In the genomic region with DNA sequence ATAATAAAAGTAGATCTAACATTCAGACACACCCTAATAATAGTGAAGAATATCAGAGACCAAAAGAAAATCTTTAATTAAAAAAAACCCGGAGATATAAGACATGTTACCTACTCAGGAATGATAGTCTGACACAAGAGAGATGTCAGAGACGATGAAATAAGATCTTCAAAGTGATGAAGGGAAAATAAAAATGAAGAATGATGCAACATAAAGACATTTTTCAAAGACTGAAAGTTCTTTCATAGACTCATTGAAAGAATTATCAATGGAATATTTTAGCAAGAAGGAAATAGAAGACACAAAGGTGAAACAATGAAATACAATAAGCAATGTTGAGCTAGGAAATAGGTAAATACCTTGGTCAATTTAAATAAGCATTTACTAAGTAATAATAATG, we compare ENCODE assay signal across 19 cellular contexts. TPM values are rescaled to one million over a fixed set of nuclear protein-coding genes. Genes with fewer than 3 reads are reported as not detected.
DNase-seq lines count a peak whose midpoint lies in the region; ATAC-seq lines count a peak whose summit lies in the region.
"Had no signal": no experiment of that assay in that cellular context is flagged by ENCODE, and none has a peak within 500 bp of the region (broad histone marks: within the 10 kb centered on the region; RNA-seq: fewer than 3 reads in every experiment).

No MANE protein-coding gene starts in this region.

- peaks cover 69% of the 10 kb centered on the region for H3K36me3 Mint-ChIP-seq in activated CD4-positive, alpha-beta T cell treated with anti-CD3 and anti-CD28 coated beads for 36 hours (ENCODE audit: low read depth)
- H3K36me3 Mint-ChIP-seq in activated CD4-positive, alpha-beta T cell treated with anti-CD3 and anti-CD28 coated beads, Interleukin-2, amount 10 ng/mL, durations not matched to agents 24 days and 14 days (ENCODE audit: low read depth) = peaks cover 84% of the 10 kb centered on the region
- peaks cover 11 to 55% of the 10 kb centered on the region in 2 donors for H3K36me3 Mint-ChIP-seq in activated naive CD4-positive, alpha-beta T cell treated with anti-CD3 and anti-CD28 coated beads, Interleukin-2, amount 50 U/mL, for 72 hours
- H3K36me3 Mint-ChIP-seq in activated naive CD4-positive, alpha-beta T cell treated with anti-CD3 and anti-CD28 coated beads, Interleukin-2, amount 10 ng/mL, durations not matched to agents 7 days and 5 days = peaks cover 77% of the 10 kb centered on the region
- H3K36me3 Mint-ChIP-seq in activated naive CD8-positive, alpha-beta T cell = peaks cover 18% of the 10 kb centered on the region
- peaks cover 48 to 66% of the 10 kb centered on the region in 2 donors for H3K36me3 Mint-ChIP-seq in stimulated activated naive B cell treated with anti-CD40 and anti-IgM and Interleukin-4, amounts not matched to agents 10 μg/mL and 1 μg/mL and 100 μg/mL, for 72 hours

- peak; percentile 30 for ATAC-seq in activated CD4-positive, alpha-beta T cell treated with anti-CD3 and anti-CD28 coated beads for 36 hours
- no peak for ATAC-seq in activated naive CD4-positive, alpha-beta T cell treated with anti-CD3 and anti-CD28 coated beads, Interleukin-2, amount 50 U/mL, for 72 hours
- ATAC-seq in stimulated activated naive B cell treated with anti-CD40 and anti-IgM and Interleukin-4, amounts not matched to agents 10 μg/mL and 1 μg/mL and 100 μg/mL, for 72 hours (replicated peaks) = no peak

- H3K4me1 Mint-ChIP-seq in activated CD4-positive, alpha-beta T cell treated with anti-CD3 and anti-CD28 coated beads for 36 hours = peaks cover 22% of the 10 kb centered on the region
- H3K4me1 Mint-ChIP-seq in activated CD4-positive, alpha-beta T cell treated with anti-CD3 and anti-CD28 coated beads, Interleukin-2, amount 10 ng/mL, durations not matched to agents 24 days and 14 days = peaks cover 9% of the 10 kb centered on the region
- H3K4me1 Mint-ChIP-seq in activated naive CD4-positive, alpha-beta T cell treated with anti-CD3 and anti-CD28 coated beads, Interleukin-2, amount 10 ng/mL, durations not matched to agents 7 days and 5 days = no peaks in the 10 kb centered on the region
- H3K4me1 Mint-ChIP-seq in activated naive CD8-positive, alpha-beta T cell (ENCODE audit: low read depth) = peaks cover 21% of the 10 kb centered on the region
- H3K4me1 Mint-ChIP-seq in stimulated activated naive B cell treated with anti-CD40 and anti-IgM and Interleukin-4, amounts not matched to agents 10 μg/mL and 1 μg/mL and 100 μg/mL, for 72 hours = peaks cover 18 to 24% of the 10 kb centered on the region in 2 donors

- no peak for DNase-seq in activated CD4-positive, alpha-beta T cell treated with anti-CD3 and anti-CD28 coated beads for 36 hours
- no peak for DNase-seq in activated CD4-positive, alpha-beta T cell treated with anti-CD3 and anti-CD28 coated beads, Interleukin-2, amount 10 ng/mL, durations not matched to agents 24 days and 14 days
- no peak for DNase-seq in activated naive CD4-positive, alpha-beta T cell treated with anti-CD3 and anti-CD28 coated beads, Interleukin-2, amount 50 U/mL, for 72 hours (ENCODE audit: low spot score in 2 of 2)
- no peak for DNase-seq in activated naive CD4-positive, alpha-beta T cell treated with anti-CD3 and anti-CD28 coated beads, Interleukin-2, amount 10 ng/mL, durations not matched to agents 7 days and 5 days
- DNase-seq in stimulated activated naive B cell treated with anti-CD40 and anti-IgM and Interleukin-4, amounts not matched to agents 10 μg/mL and 1 μg/mL and 100 μg/mL, for 72 hours = no peak
- DNase-seq in stimulated activated CD4-positive, alpha-beta T cell treated with anti-CD3 and anti-CD28 coated beads, Interleukin-12 subunit alpha, Interleukin-12 subunit beta, amount 100 ng/mL, for 4 hours = no peak
- DNase-seq in G401 (ENCODE audit: low spot score) = no peak
- DNase-seq: AML-193, COR-L47, DMS 273 treated with DMSO at 0.1 percent for 48 hours, GDM1, NCI-H1417 treated with DMSO at 0.1 percent for 48 hours, NCI-H187 treated with DMSO at 0.1 percent for 48 hours, NCI-H2227 treated with DMSO at 0.1 percent for 48 hours, NCI-H510A treated with DMSO at 0.1 percent for 48 hours, NCI-H774 had no signal

- POLR2A ChIA-PET in activated CD4-positive, alpha-beta T cell treated with anti-CD3 and anti-CD28 coated beads for 36 hours (lab: Charles Lee) = no interaction called here

- H3K9me3 Mint-ChIP-seq in activated CD4-positive, alpha-beta T cell treated with anti-CD3 and anti-CD28 coated beads for 36 hours (ENCODE audit: low read depth) = no peaks in the 10 kb centered on the region
- H3K9me3 Mint-ChIP-seq in activated CD4-positive, alpha-beta T cell treated with anti-CD3 and anti-CD28 coated beads, Interleukin-2, amount 10 ng/mL, durations not matched to agents 24 days and 14 days = no peaks in the 10 kb centered on the region
- no peaks in the 10 kb centered on the region for H3K9me3 Mint-ChIP-seq in activated naive CD4-positive, alpha-beta T cell treated with anti-CD3 and anti-CD28 coated beads, Interleukin-2, amount 50 U/mL, for 72 hours
- H3K9me3 Mint-ChIP-seq in activated naive CD4-positive, alpha-beta T cell treated with anti-CD3 and anti-CD28 coated beads, Interleukin-2, amount 10 ng/mL, durations not matched to agents 7 days and 5 days = no peaks in the 10 kb centered on the region
- no peaks in the 10 kb centered on the region for H3K9me3 Mint-ChIP-seq in activated naive CD8-positive, alpha-beta T cell (ENCODE audit: low read depth)
- H3K9me3 Mint-ChIP-seq in stimulated activated naive B cell treated with anti-CD40 and anti-IgM and Interleukin-4, amounts not matched to agents 10 μg/mL and 1 μg/mL and 100 μg/mL, for 72 hours = no peaks in the 10 kb centered on the region

- in situ Hi-C loops in G401 (cut with HindIII; ENCODE audit: low sequenced_read_pairs) = no loop called here

- H3K4me3 Mint-ChIP-seq in activated CD4-positive, alpha-beta T cell treated with anti-CD3 and anti-CD28 coated beads for 36 hours = no peak overlapping the region
- H3K4me3 Mint-ChIP-seq in activated CD4-positive, alpha-beta T cell treated with anti-CD3 and anti-CD28 coated beads, Interleukin-2, amount 10 ng/mL, durations not matched to agents 24 days and 14 days = no peak overlapping the region
- no peak overlapping the region for H3K4me3 Mint-ChIP-seq in activated naive CD4-positive, alpha-beta T cell treated with anti-CD3 and anti-CD28 coated beads, Interleukin-2, amount 10 ng/mL, durations not matched to agents 7 days and 5 days
- no peak overlapping the region for H3K4me3 Mint-ChIP-seq in activated naive CD8-positive, alpha-beta T cell
- H3K4me3 Mint-ChIP-seq in stimulated activated naive B cell treated with anti-CD40 and anti-IgM and Interleukin-4, amounts not matched to agents 10 μg/mL and 1 μg/mL and 100 μg/mL, for 72 hours = no peak overlapping the region

- H3K27ac Mint-ChIP-seq in activated CD4-positive, alpha-beta T cell treated with anti-CD3 and anti-CD28 coated beads for 36 hours = peak overlapping the region; percentile 67
- no peak overlapping the region for H3K27ac Mint-ChIP-seq in activated CD4-positive, alpha-beta T cell treated with anti-CD3 and anti-CD28 coated beads, Interleukin-2, amount 10 ng/mL, durations not matched to agents 24 days and 14 days
- peak overlapping the region; percentile 9 to 68 for H3K27ac Mint-ChIP-seq in activated naive CD4-positive, alpha-beta T cell treated with anti-CD3 and anti-CD28 coated beads, Interleukin-2, amount 50 U/mL, for 72 hours
- H3K27ac Mint-ChIP-seq in activated naive CD4-positive, alpha-beta T cell treated with anti-CD3 and anti-CD28 coated beads, Interleukin-2, amount 10 ng/mL, durations not matched to agents 7 days and 5 days = no peak overlapping the region
- peak overlapping the region; percentile 58 for H3K27ac Mint-ChIP-seq in activated naive CD8-positive, alpha-beta T cell
- peak overlapping the region; percentile 17 for H3K27ac Mint-ChIP-seq in stimulated activated naive B cell treated with anti-CD40 and anti-IgM and Interleukin-4, amounts not matched to agents 10 μg/mL and 1 μg/mL and 100 μg/mL, for 72 hours

- intact Hi-C loops in activated CD4-positive, alpha-beta T cell treated with anti-CD3 and anti-CD28 coated beads for 36 hours (cut with DNase I, micrococcal nuclease) = loop anchor here in 1 of 2 experiments (2.0 kb wide), 1 partner anchor 20 kb away; the partner anchor contains the start of gene HCLS1
- intact Hi-C loops in activated CD4-positive, alpha-beta T cell treated with anti-CD3 and anti-CD28 coated beads, Interleukin-2, amount 10 ng/mL, durations not matched to agents 24 days and 14 days (cut with micrococcal nuclease) = no loop called here

- CTCF ChIA-PET in activated CD4-positive, alpha-beta T cell treated with anti-CD3 and anti-CD28 coated beads for 36 hours (lab: Charles Lee) = no interaction called here
- CTCF ChIA-PET in activated naive CD4-positive, alpha-beta T cell treated with anti-CD3 and anti-CD28 coated beads, Interleukin-2, amount 10 ng/mL, durations not matched to agents 7 days and 5 days (lab: Charles Lee) = no interaction called here

- no peaks in the 10 kb centered on the region for H3K27me3 Mint-ChIP-seq in activated CD4-positive, alpha-beta T cell treated with anti-CD3 and anti-CD28 coated beads for 36 hours
- no peaks in the 10 kb centered on the region for H3K27me3 Mint-ChIP-seq in activated CD4-positive, alpha-beta T cell treated with anti-CD3 and anti-CD28 coated beads, Interleukin-2, amount 10 ng/mL, durations not matched to agents 24 days and 14 days
- H3K27me3 Mint-ChIP-seq in activated naive CD4-positive, alpha-beta T cell treated with anti-CD3 and anti-CD28 coated beads, Interleukin-2, amount 10 ng/mL, durations not matched to agents 7 days and 5 days = no peaks in the 10 kb centered on the region
- H3K27me3 Mint-ChIP-seq in activated naive CD8-positive, alpha-beta T cell = no peaks in the 10 kb centered on the region
- no peaks in the 10 kb centered on the region for H3K27me3 Mint-ChIP-seq in stimulated activated naive B cell treated with anti-CD40 and anti-IgM and Interleukin-4, amounts not matched to agents 10 μg/mL and 1 μg/mL and 100 μg/mL, for 72 hours

RNA-seq across cellular contexts. Expression of gene HCLS1, which starts 19.6 kb away (rescaled TPM):
- 100 to 1,000 TPM; 200 to 235 TPM for total RNA-seq in activated CD4-positive, alpha-beta T cell treated with anti-CD3 and anti-CD28 coated beads for 36 hours
- 210 and 216 TPM in 2 replicates for total RNA-seq in activated CD4-positive, alpha-beta T cell treated with anti-CD3 and anti-CD28 coated beads, Interleukin-2, amount 10 ng/mL, durations not matched to agents 24 days and 14 days
- 100 to 1,000 TPM; 217 to 293 TPM for total RNA-seq in activated naive CD4-positive, alpha-beta T cell treated with anti-CD3 and anti-CD28 coated beads, Interleukin-2, amount 50 U/mL, for 72 hours
- total RNA-seq in G401 (2014; rRNA removed; shearing (Covaris generic)) = not detected in 2 replicates

RNA-seq across cellular contexts. Expression of gene FBXO40, which starts 47.9 kb away (rescaled TPM):
- total RNA-seq in activated CD4-positive, alpha-beta T cell treated with anti-CD3 and anti-CD28 coated beads for 36 hours = not detected
- not detected in 2 replicates for total RNA-seq in activated CD4-positive, alpha-beta T cell treated with anti-CD3 and anti-CD28 coated beads, Interleukin-2, amount 10 ng/mL, durations not matched to agents 24 days and 14 days
- not detected for total RNA-seq in activated naive CD4-positive, alpha-beta T cell treated with anti-CD3 and anti-CD28 coated beads, Interleukin-2, amount 50 U/mL, for 72 hours
- total RNA-seq in G401 (2014; rRNA removed; shearing (Covaris generic)) = not detected in 2 replicates
- total RNA-seq: M059J, OCI-LY7 had no signal

Comparison
In these comparisons a context has a peak if more than half of its experiments do, and no peak if none do; other contexts are left out.
1. H3K27ac Mint-ChIP-seq: peak in activated CD4-positive, alpha-beta T cell treated with anti-CD3 and anti-CD28 coated beads for 36 hours (single experiment), activated naive CD4-positive, alpha-beta T cell treated with anti-CD3 and anti-CD28 coated beads, Interleukin-2, amount 50 U/mL, for 72 hours (2 of 2), activated naive CD8-positive, alpha-beta T cell (single experiment) and stimulated activated naive B cell treated with anti-CD40 and anti-IgM and Interleukin-4, amounts not matched to agents 10 μg/mL and 1 μg/mL and 100 μg/mL, for 72 hours (single experiment); none in activated CD4-positive, alpha-beta T cell treated with anti-CD3 and anti-CD28 coated beads, Interleukin-2, amount 10 ng/mL, durations not matched to agents 24 days and 14 days (single experiment) and activated naive CD4-positive, alpha-beta T cell treated with anti-CD3 and anti-CD28 coated beads, Interleukin-2, amount 10 ng/mL, durations not matched to agents 7 days and 5 days (single experiment).
2. RNA of gene HCLS1, which starts 19.6 kb away (total RNA-seq): 217 to 293 TPM in activated naive CD4-positive, alpha-beta T cell treated with anti-CD3 and anti-CD28 coated beads, Interleukin-2, amount 50 U/mL, for 72 hours, 200 to 235 TPM in activated CD4-positive, alpha-beta T cell treated with anti-CD3 and anti-CD28 coated beads for 36 hours and 210 to 216 TPM in activated CD4-positive, alpha-beta T cell treated with anti-CD3 and anti-CD28 coated beads, Interleukin-2, amount 10 ng/mL, durations not matched to agents 24 days and 14 days; not detected in G401; every median in the first group is over 100 times any median in the second.